In the genomic region with DNA sequence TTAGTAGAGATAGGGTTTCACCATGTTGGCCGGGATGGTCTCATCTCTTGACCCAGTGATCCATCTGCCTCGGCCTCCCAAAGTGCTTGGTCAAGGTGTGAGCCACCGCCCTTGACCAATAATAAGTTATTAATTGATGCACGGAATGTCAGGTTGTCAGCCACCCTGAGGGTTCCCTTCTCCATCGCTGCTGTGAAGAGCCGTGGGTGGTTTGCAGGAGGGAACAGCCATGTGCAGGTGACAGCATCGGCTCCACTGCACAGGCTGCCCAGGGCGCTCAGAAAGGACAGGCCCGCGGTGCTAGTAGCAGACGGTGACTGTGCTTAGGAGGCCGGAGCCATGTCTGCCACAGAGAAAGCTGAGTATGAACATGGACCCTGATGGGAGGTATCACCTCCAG, we compare ENCODE assay signal across 18 cellular contexts.
A peak's percentile ranks its signal among the peaks of the same experiment; 100 is the strongest.
DNase-seq lines count a peak whose midpoint lies in the region; ATAC-seq and TF ChIP-seq lines count a peak whose summit lies in the region.
"Had no signal": no experiment of that assay in that cellular context is flagged by ENCODE, and none has a peak within 500 bp of the region (broad histone marks: within the 10 kb centered on the region; RNA-seq: fewer than 3 reads in every experiment).

No MANE protein-coding gene starts in this region.

- POLR2A ChIA-PET in activated CD8-positive, alpha-beta T cell treated with anti-CD3 and anti-CD28 coated beads for 36 hours (lab: Charles Lee): no interaction called here

- DNase-seq in Right ventricle myocardium inferior (ENCODE audit: missing footprints) (peak; percentile 17), left cardiac atrium (no peak), coronary artery (ENCODE audit: low spot score) (no peak), osteocyte (ENCODE audit: extremely low spot score, unreplicated experiment) (peak; percentile 65), type B pancreatic cell (ENCODE audit: extremely low spot score, unreplicated experiment) (peak; percentile 37), COLO829 (ENCODE audit: low spot score) (no peak), SHP77 (lab: John Stamatoyannopoulos, UW) (no peak)
- no peak for DNase-seq in activated CD8-positive, alpha-beta T cell treated with anti-CD3 and anti-CD28 coated beads for 36 hours
- DNase-seq: C1 segment of cervical spinal cord, DMS 273 treated with DMSO at 0.1 percent for 48 hours, GM23248, NCI-H1048, NCI-H1436 treated with DMSO at 0.1 percent for 48 hours, NCI-H2081, NCI-H510A, NCI-H774, PC-9 had no signal

- TF ChIP-seq CTCF in coronary artery (IDR thresholded peaks at IDR 0.05) (no peak), osteocyte (IDR thresholded peaks at IDR 0.05) (no peak), type B pancreatic cell (conservative IDR thresholded peaks at IDR 0.05) (no peak)
- TF ChIP-seq CTCF in activated CD8-positive, alpha-beta T cell treated with anti-CD3 and anti-CD28 coated beads for 36 hours (IDR thresholded peaks at IDR 0.05): no peak

- peak overlapping the region; percentile 37 to 85 for H3K27ac ChIP-seq in coronary artery
- H3K27ac ChIP-seq: GM23248, KMS-11, PC-9 had no signal

- CTCF ChIA-PET in activated CD8-positive, alpha-beta T cell treated with anti-CD3 and anti-CD28 coated beads for 36 hours (lab: Charles Lee): no interaction called here

- H3K4me3 Mint-ChIP-seq in osteocyte (ENCODE audit: unreplicated experiment) (no peak overlapping the region), type B pancreatic cell (no peak overlapping the region)
- no peak overlapping the region for H3K4me3 Mint-ChIP-seq in activated CD8-positive, alpha-beta T cell treated with anti-CD3 and anti-CD28 coated beads for 36 hours

- no peak overlapping the region for H3K4me3 ChIP-seq in coronary artery
- H3K4me3 ChIP-seq: GM23248, PC-9 had no signal

- H3K4me1 Mint-ChIP-seq in osteocyte (ENCODE audit: unreplicated experiment): no peaks in the 10 kb centered on the region
- peaks cover 15% of the 10 kb centered on the region for H3K4me1 Mint-ChIP-seq in type B pancreatic cell (ENCODE audit: unreplicated experiment)
- H3K4me1 Mint-ChIP-seq in activated CD8-positive, alpha-beta T cell treated with anti-CD3 and anti-CD28 coated beads for 36 hours (ENCODE audit: low read depth): no peaks in the 10 kb centered on the region

- H3K36me3 Mint-ChIP-seq in osteocyte (ENCODE audit: unreplicated experiment): no peaks in the 10 kb centered on the region
- no peaks in the 10 kb centered on the region for H3K36me3 Mint-ChIP-seq in type B pancreatic cell
- H3K36me3 Mint-ChIP-seq in activated CD8-positive, alpha-beta T cell treated with anti-CD3 and anti-CD28 coated beads for 36 hours (ENCODE audit: low read depth): no peaks in the 10 kb centered on the region

- H3K9me3 Mint-ChIP-seq in osteocyte (ENCODE audit: unreplicated experiment) (no peaks in the 10 kb centered on the region), type B pancreatic cell (no peaks in the 10 kb centered on the region)
- H3K9me3 Mint-ChIP-seq in activated CD8-positive, alpha-beta T cell treated with anti-CD3 and anti-CD28 coated beads for 36 hours: no peaks in the 10 kb centered on the region

- ATAC-seq in Right ventricle myocardium inferior (no peak), left cardiac atrium (no peak)
- ATAC-seq in activated CD8-positive, alpha-beta T cell treated with anti-CD3 and anti-CD28 coated beads for 36 hours: no peak

- H3K27me3 Mint-ChIP-seq in osteocyte (ENCODE audit: unreplicated experiment) (no peaks in the 10 kb centered on the region), type B pancreatic cell (no peaks in the 10 kb centered on the region)
- no peaks in the 10 kb centered on the region for H3K27me3 Mint-ChIP-seq in activated CD8-positive, alpha-beta T cell treated with anti-CD3 and anti-CD28 coated beads for 36 hours

- H3K27ac Mint-ChIP-seq in osteocyte (ENCODE audit: unreplicated experiment): no peak overlapping the region
- no peak overlapping the region for H3K27ac Mint-ChIP-seq in type B pancreatic cell
- no peak overlapping the region for H3K27ac Mint-ChIP-seq in activated CD8-positive, alpha-beta T cell treated with anti-CD3 and anti-CD28 coated beads for 36 hours

- intact Hi-C loops in Right ventricle myocardium inferior (cut with DNase I): no loop called here
- intact Hi-C loops in left cardiac atrium (cut with DNase I): no loop called here
- intact Hi-C loops in activated CD8-positive, alpha-beta T cell treated with anti-CD3 and anti-CD28 coated beads for 36 hours (cut with micrococcal nuclease): no loop called here

Comparison
In these comparisons a context has a peak if more than half of its experiments do, and no peak if none do; other contexts are left out.
1. DNase-seq: peak in Right ventricle myocardium inferior (single experiment), osteocyte (single experiment) and type B pancreatic cell (single experiment); none in left cardiac atrium (single experiment), coronary artery (single experiment), activated CD8-positive, alpha-beta T cell treated with anti-CD3 and anti-CD28 coated beads for 36 hours (single experiment), COLO829 (single experiment) and SHP77 (0 of 2).